In the genomic region with DNA sequence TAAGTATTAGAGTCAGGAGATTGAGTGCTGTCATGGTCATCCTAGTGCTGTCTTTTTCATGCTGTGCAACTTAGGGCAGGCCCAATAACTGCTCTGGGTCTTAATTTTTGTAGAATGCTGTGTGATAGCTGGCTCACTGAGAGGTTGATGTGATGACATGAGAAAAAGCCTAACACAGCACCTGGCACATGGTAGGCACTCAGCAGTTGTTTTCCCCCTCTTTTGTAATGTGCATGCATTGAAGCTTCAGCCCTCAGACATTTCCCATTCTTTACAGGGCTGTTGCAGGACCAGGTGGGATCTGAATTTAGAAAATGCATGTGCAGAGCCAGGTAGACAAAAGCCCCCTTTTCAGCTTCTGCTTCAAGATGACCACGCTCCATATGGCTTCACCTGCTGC, we compare ENCODE assay signal across 9 cellular contexts. TPM values are rescaled to one million over a fixed set of nuclear protein-coding genes. Genes with fewer than 3 reads are reported as not detected.
"Had no signal": no experiment of that assay in that cellular context is flagged by ENCODE, and none has a peak within 500 bp of the region (broad histone marks: within the 10 kb centered on the region; RNA-seq: fewer than 3 reads in every experiment).

No MANE protein-coding gene starts in this region.

- H3K4me3 ChIP-seq: GM12878 had no signal

- ATAC-seq: GM12878 had no signal

- DNase-seq: GDM1, GF-D8 had no signal

- FAIRE-seq: G401.6, GM12878, GM12891, GM12892, GM18507, GM19239 had no signal

RNA-seq across cellular contexts. Expression of a gene that starts 44.1 kb away (rescaled TPM):
- total RNA-seq: G401, GM12878 had no signal
- polyA plus RNA-seq: GM12878 had no signal
